8 cellular contexts compared by ENCODE assay signal in the genomic region with DNA sequence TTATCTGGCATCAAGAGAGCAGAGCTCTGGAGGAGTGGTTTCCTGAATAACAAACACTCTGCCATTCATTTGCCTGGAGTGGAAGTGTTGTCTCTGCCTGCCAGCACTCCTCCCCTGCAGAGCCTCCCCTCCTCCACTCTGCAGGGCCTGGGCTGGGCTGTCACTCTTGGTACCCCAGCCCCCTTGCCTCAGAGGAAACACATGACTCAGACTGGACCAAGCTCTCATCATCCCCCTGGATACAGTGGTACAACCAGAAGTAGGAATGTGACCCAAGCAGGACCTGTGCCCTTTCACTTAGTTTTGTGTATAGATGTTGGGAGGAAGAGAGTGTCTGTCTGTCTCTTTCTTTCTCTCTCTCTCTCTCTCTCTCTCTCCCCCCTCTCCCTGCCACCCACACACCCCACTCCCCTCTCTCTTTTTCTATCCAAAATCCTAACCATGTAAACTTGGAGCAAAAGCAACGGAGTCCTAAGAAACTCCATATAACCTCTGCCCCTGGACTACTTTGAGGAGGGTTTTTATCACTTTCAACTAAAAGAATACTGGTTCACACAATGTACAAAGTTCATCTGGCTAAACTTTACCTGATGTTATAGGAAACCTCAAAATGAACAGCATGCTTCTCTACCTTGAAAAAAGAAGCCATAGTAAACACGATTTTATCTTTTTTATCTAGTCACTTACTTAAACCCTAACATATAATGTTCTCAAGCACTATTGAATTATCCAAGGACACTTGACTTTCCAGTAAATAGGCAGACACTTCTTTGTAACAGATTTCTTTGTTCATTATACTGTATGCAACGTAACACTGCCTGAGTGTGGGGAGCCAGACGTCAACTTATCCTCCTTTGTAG. TPM values are rescaled to one million over a fixed set of nuclear protein-coding genes. Genes with fewer than 3 reads are reported as not detected.
A peak's percentile ranks its signal among the peaks of the same experiment; 100 is the strongest.
DNase-seq lines count a peak whose midpoint lies in the region; ATAC-seq and TF ChIP-seq lines count a peak whose summit lies in the region.

No MANE protein-coding gene starts in this region.

- H3K36me3 ChIP-seq in ectodermal cell (ENCODE audit: control insufficient read depth, insufficient read depth, low read length) (no peaks in the 10 kb centered on the region), lung (ENCODE audit: control insufficient read depth in 2 of 2, insufficient read depth in 2 of 2, low read length in 2 of 2) (no peaks in the 10 kb centered on the region)

- peak; percentile 63 for ATAC-seq in lung (ENCODE audit: insufficient read depth, low FRiP score)
- ATAC-seq in GM18505 (IDR thresholded peaks at IDR 0.05; ENCODE audit: unreplicated experiment) = no peak

- H3K27ac ChIP-seq in ectodermal cell (ENCODE audit: insufficient read depth, low read depth, low read length, poor library complexity, severe bottlenecking) (peak overlapping the region; percentile 93), lung (ENCODE audit: low read depth in 1 of 2, low read length in 1 of 2) (no peak overlapping the region)

- H3K4me3 ChIP-seq in ectodermal cell (ENCODE audit: insufficient read depth, low read depth, low read length) (no peak overlapping the region), lung (no peak overlapping the region)

- no peak for TF ChIP-seq CTCF in lung (IDR thresholded peaks at IDR 0.05; ENCODE audit: control extremely low read depth, extremely low read depth)

- no peaks in the 10 kb centered on the region for H3K27me3 ChIP-seq in ectodermal cell (ENCODE audit: control insufficient read depth, insufficient read depth, low read length, poor library complexity, severe bottlenecking)
- H3K27me3 ChIP-seq in lung (ENCODE audit: control insufficient read depth, insufficient read depth) = no peaks in the 10 kb centered on the region

- DNase-seq in DMS79 treated with DMSO at 0.1 percent for 48 hours (lab: John Stamatoyannopoulos, UW) = peak; percentile 73
- DNase-seq in NCI-H226 = peak; percentile 76
- peak; percentile 38 for DNase-seq in lung (ENCODE audit: low spot score)
- DNase-seq in stimulated activated CD4-positive, alpha-beta T cell treated with anti-CD3 and anti-CD28 coated beads, Interleukin-2, amount 100 ng/mL, for 48 hours = no peak
- no peak for DNase-seq in HUDEP-2 (lab: John Stamatoyannopoulos, UW; ENCODE audit: unreplicated experiment in 76 of 76)
- no peak for DNase-seq in effector CD8-positive, alpha-beta T cell (lab: John Stamatoyannopoulos, UW)

- WGBS in ectodermal cell, 2 experiments = 19 to 21% methylated on average over 4 of the region's 4 CpGs
- 60 to 71% methylated on average over 4 of the region's 4 CpGs for WGBS in lung, 2 donors

- H3K4me1 ChIP-seq in ectodermal cell (ENCODE audit: control insufficient read depth, insufficient read depth, low read length) (peaks cover 45% of the 10 kb centered on the region), lung (ENCODE audit: control insufficient read depth in 2 of 2, insufficient read depth in 2 of 2, low read length in 2 of 2) (peaks cover 4 to 25% of the 10 kb centered on the region in 2 donors)

- H3K9me3 ChIP-seq in ectodermal cell (ENCODE audit: control insufficient read depth, low read length) (no peaks in the 10 kb centered on the region), lung (ENCODE audit: control insufficient read depth in 2 of 2, insufficient read depth in 1 of 2, low read length in 1 of 2) (no peaks in the 10 kb centered on the region)

- no peak for TF ChIP-seq POLR2A in GM18505 (IDR thresholded peaks at IDR 0.05; ENCODE audit: borderline replicate concordance, extremely low read depth, insufficient read depth, insufficient read length)

RNA-seq across cellular contexts. Expression of a gene that starts 43.8 kb away (rescaled TPM):
- 24.4 TPM for polyA plus RNA-seq in ectodermal cell (2013, experiment 1 of 4)
- polyA plus RNA-seq in ectodermal cell (2013, experiment 2 of 4) = 25.5 TPM
- polyA plus RNA-seq in ectodermal cell (2013, experiment 3 of 4) = 18.4 TPM
- polyA plus RNA-seq in ectodermal cell (2013, experiment 4 of 4) = 19.7 TPM
- 100 to 1,000 TPM in 1 of 2 donors, 10 to 100 TPM in 1; 59.2 to 163 TPM for total RNA-seq in lung
- 10 to 100 TPM; 18.7 to 21.4 TPM for polyA plus RNA-seq in lung

RNA-seq across cellular contexts. Expression of a gene that starts 44.1 kb away (rescaled TPM):
- 26.6 TPM for polyA plus RNA-seq in ectodermal cell (2013, experiment 1 of 4)
- polyA plus RNA-seq in ectodermal cell (2013, experiment 2 of 4) = 26.7 TPM
- polyA plus RNA-seq in ectodermal cell (2013, experiment 3 of 4) = 25.9 TPM
- polyA plus RNA-seq in ectodermal cell (2013, experiment 4 of 4) = 30.8 TPM
- total RNA-seq in lung = 10 to 100 TPM; 23.0 to 47.6 TPM
- polyA plus RNA-seq in lung = 10 to 100 TPM; 11.9 to 26.8 TPM

Comparison
In these comparisons a context has a peak if more than half of its experiments do, and no peak if none do; other contexts are left out.
1. DNase-seq: peak in DMS79 treated with DMSO at 0.1 percent for 48 hours (single experiment), NCI-H226 (single experiment) and lung (single experiment); none in stimulated activated CD4-positive, alpha-beta T cell treated with anti-CD3 and anti-CD28 coated beads, Interleukin-2, amount 100 ng/mL, for 48 hours (0 of 2), HUDEP-2 (0 of 76) and effector CD8-positive, alpha-beta T cell (single experiment).